In the genomic region with DNA sequence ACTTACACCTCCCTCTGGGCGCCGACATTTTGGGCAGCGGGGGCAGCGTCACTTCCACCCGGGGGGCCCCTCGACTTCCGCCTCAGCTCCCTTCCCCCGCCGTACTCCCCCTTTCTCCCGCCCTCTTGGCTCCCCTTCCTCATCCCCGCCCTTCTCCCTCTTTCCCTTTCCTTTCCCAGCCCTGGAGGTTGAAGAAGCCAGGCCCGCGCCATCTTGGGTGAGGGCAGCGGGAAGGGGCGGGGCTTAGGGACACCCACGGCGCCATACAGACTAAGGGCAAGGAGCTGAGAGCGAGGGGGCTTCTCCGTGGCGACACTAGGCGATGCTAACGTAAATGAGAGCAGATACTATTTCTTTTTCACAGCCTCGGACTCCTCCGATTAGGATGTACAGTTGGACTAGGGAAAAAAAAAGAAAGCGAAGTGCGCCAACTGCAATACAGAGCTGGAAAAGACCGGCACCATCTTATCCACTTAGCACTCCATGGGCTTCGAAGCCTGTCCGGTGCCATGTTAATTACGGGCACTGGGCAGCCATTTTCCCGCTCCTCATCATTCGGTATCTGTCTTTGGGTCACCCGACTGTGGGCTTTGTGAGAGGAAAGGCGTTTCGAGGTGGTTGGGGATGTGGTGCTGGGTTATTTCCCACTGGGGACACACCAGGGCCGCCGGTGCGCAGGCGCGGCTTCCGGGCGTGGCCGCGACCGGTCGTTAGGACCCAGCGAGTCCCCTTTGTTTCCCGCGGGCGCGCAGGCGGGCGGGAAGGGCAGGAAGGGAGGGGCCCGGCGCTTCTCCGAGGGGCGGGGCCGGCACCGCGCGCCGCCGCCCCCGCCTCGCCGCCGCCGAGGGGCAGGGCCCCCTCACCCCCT, we compare ENCODE assay signal across 1 cellular context.
TF ChIP-seq lines count a peak whose summit lies in the region.

A gene with protein sequence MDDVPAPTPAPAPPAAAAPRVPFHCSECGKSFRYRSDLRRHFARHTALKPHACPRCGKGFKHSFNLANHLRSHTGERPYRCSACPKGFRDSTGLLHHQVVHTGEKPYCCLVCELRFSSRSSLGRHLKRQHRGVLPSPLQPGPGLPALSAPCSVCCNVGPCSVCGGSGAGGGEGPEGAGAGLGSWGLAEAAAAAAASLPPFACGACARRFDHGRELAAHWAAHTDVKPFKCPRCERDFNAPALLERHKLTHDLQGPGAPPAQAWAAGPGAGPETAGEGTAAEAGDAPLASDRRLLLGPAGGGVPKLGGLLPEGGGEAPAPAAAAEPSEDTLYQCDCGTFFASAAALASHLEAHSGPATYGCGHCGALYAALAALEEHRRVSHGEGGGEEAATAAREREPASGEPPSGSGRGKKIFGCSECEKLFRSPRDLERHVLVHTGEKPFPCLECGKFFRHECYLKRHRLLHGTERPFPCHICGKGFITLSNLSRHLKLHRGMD (minus strand): TSS at position 50 of the 868 bp plus-strand sequence. CDS start 1,652 bp downstream, outside the sequence.
A gene with protein sequence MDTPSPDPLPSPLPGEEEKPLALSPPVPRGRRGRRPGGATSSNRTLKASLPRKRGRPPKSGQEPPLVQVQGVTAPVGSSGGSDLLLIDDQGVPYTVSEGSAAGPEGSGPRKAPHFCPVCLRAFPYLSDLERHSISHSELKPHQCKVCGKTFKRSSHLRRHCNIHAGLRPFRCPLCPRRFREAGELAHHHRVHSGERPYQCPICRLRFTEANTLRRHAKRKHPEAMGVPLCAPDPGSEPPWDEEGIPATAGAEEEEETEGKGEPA (plus strand): TSS at position 821 of the 868 bp plus-strand sequence. CDS start 1,825 bp downstream, outside the sequence.

TF ChIP-seq in K562, 482 proteins besides CTCF, POLR2A, EP300 and RAD21 (continued from another document and continues in another):
- TF ChIP-seq ELF1 (tag; IDR thresholded peaks at IDR 0.05) (peak; percentile 90), RHOXF2B (CRISPR knock-in tag; conservative IDR thresholded peaks at IDR 0.05) (no peak), CEBPB (tag; IDR thresholded peaks at IDR 0.05) (no peak), PHB2 (IDR thresholded peaks at IDR 0.05; ENCODE audit: low read depth) (no peak), NR2F6 (CRISPR knock-in tag; IDR thresholded peaks at IDR 0.05) (no peak), KDM2B (CRISPR knock-in tag; IDR thresholded peaks at IDR 0.05) (no peak), HDAC2 (IDR thresholded peaks at IDR 0.05) (no peak), ZNF79 (CRISPR knock-in tag; IDR thresholded peaks at IDR 0.05; ENCODE audit: low read depth) (no peak), FOXA1 (IDR thresholded peaks at IDR 0.05; ENCODE audit: borderline replicate concordance) (no peak), ZNF184 (CRISPR knock-in tag; IDR thresholded peaks at IDR 0.05) (no peak), MEIS2 (IDR thresholded peaks at IDR 0.05; ENCODE audit: partially characterized antibody) (peak; percentile 18), ZNF586 (CRISPR knock-in tag; conservative IDR thresholded peaks at IDR 0.05) (no peak), ELF2 (CRISPR knock-in tag; IDR thresholded peaks at IDR 0.05) (no peak), PTBP1 (IDR thresholded peaks at IDR 0.05; ENCODE audit: low read depth, low read length) (no peak), KDM5B (IDR thresholded peaks at IDR 0.05; ENCODE audit: insufficient replicate concordance, low read depth, low read length) (peak; percentile 4), KLF1 (tag; IDR thresholded peaks at IDR 0.05) (peak; percentile 95), TAF1 (IDR thresholded peaks at IDR 0.05; ENCODE audit: control insufficient read depth, extremely low read depth, insufficient read depth, low read length, severe bottlenecking) (peak; percentile 38), BMI1 (IDR thresholded peaks at IDR 0.05; ENCODE audit: low read length) (no peak), ZNF830 (CRISPR knock-in tag; IDR thresholded peaks at IDR 0.05) (peak; percentile 65; the same call in 1 of the 2 replicates), PPARD (CRISPR knock-in tag; IDR thresholded peaks at IDR 0.05) (no peak), CXXC5 (CRISPR knock-in tag; IDR thresholded peaks at IDR 0.05) (peak; percentile 90), DIDO1 (tag; IDR thresholded peaks at IDR 0.05; ENCODE audit: low read depth) (peak; percentile 95), KAT2B (IDR thresholded peaks at IDR 0.05; ENCODE audit: low read depth, low read length) (no peak), FUS (optimal IDR thresholded peaks at IDR 0.05; ENCODE audit: low read depth, low read length) (no peak), ZNF436 (CRISPR knock-in tag; IDR thresholded peaks at IDR 0.05) (no peak), HMG20B (CRISPR knock-in tag; IDR thresholded peaks at IDR 0.05) (no peak), GATA2 (CRISPR knock-in tag; IDR thresholded peaks at IDR 0.05) (no peak), NFE2L1 (tag; IDR thresholded peaks at IDR 0.05; ENCODE audit: borderline replicate concordance, low read depth) (no peak), YBX1 (IDR thresholded peaks at IDR 0.05) (no peak), RBM39 (optimal IDR thresholded peaks at IDR 0.05; ENCODE audit: low read depth, low read length) (no peak), ZNF584 (CRISPR knock-in tag; IDR thresholded peaks at IDR 0.05; ENCODE audit: low read depth) (peak; percentile 97), ZNF224 (CRISPR knock-in tag; IDR thresholded peaks at IDR 0.05) (no peak), ZNF785 (CRISPR knock-in tag; IDR thresholded peaks at IDR 0.05) (no peak), SPI1 (IDR thresholded peaks at IDR 0.05; ENCODE audit: borderline replicate concordance, low read depth, low read length) (peak; percentile 70; the same call in 1 of the 2 replicates), SMARCA5 (IDR thresholded peaks at IDR 0.05) (no peak), KDM1A (IDR thresholded peaks at IDR 0.05) (no peak), KLF16 (IDR thresholded peaks at IDR 0.05) (no peak), TFAM (CRISPR knock-in tag; conservative IDR thresholded peaks at IDR 0.05) (no peak)
- TF ChIP-seq, protein P1, sequence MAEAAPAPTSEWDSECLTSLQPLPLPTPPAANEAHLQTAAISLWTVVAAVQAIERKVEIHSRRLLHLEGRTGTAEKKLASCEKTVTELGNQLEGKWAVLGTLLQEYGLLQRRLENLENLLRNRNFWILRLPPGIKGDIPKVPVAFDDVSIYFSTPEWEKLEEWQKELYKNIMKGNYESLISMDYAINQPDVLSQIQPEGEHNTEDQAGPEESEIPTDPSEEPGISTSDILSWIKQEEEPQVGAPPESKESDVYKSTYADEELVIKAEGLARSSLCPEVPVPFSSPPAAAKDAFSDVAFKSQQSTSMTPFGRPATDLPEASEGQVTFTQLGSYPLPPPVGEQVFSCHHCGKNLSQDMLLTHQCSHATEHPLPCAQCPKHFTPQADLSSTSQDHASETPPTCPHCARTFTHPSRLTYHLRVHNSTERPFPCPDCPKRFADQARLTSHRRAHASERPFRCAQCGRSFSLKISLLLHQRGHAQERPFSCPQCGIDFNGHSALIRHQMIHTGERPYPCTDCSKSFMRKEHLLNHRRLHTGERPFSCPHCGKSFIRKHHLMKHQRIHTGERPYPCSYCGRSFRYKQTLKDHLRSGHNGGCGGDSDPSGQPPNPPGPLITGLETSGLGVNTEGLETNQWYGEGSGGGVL (CRISPR knock-in tag; IDR thresholded peaks at IDR 0.05): no peak
- TF ChIP-seq, protein P2, sequence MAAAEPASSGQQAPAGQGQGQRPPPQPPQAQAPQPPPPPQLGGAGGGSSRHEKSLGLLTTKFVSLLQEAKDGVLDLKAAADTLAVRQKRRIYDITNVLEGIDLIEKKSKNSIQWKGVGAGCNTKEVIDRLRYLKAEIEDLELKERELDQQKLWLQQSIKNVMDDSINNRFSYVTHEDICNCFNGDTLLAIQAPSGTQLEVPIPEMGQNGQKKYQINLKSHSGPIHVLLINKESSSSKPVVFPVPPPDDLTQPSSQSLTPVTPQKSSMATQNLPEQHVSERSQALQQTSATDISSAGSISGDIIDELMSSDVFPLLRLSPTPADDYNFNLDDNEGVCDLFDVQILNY (CRISPR knock-in tag; IDR thresholded peaks at IDR 0.05): no peak
- TF ChIP-seq, protein P3, sequence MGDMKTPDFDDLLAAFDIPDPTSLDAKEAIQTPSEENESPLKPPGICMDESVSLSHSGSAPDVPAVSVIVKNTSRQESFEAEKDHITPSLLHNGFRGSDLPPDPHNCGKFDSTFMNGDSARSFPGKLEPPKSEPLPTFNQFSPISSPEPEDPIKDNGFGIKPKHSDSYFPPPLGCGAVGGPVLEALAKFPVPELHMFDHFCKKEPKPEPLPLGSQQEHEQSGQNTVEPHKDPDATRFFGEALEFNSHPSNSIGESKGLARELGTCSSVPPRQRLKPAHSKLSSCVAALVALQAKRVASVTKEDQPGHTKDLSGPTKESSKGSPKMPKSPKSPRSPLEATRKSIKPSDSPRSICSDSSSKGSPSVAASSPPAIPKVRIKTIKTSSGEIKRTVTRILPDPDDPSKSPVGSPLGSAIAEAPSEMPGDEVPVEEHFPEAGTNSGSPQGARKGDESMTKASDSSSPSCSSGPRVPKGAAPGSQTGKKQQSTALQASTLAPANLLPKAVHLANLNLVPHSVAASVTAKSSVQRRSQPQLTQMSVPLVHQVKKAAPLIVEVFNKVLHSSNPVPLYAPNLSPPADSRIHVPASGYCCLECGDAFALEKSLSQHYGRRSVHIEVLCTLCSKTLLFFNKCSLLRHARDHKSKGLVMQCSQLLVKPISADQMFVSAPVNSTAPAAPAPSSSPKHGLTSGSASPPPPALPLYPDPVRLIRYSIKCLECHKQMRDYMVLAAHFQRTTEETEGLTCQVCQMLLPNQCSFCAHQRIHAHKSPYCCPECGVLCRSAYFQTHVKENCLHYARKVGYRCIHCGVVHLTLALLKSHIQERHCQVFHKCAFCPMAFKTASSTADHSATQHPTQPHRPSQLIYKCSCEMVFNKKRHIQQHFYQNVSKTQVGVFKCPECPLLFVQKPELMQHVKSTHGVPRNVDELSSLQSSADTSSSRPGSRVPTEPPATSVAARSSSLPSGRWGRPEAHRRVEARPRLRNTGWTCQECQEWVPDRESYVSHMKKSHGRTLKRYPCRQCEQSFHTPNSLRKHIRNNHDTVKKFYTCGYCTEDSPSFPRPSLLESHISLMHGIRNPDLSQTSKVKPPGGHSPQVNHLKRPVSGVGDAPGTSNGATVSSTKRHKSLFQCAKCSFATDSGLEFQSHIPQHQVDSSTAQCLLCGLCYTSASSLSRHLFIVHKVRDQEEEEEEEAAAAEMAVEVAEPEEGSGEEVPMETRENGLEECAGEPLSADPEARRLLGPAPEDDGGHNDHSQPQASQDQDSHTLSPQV (IDR thresholded peaks at IDR 0.05): no peak
- TF ChIP-seq, protein P4, sequence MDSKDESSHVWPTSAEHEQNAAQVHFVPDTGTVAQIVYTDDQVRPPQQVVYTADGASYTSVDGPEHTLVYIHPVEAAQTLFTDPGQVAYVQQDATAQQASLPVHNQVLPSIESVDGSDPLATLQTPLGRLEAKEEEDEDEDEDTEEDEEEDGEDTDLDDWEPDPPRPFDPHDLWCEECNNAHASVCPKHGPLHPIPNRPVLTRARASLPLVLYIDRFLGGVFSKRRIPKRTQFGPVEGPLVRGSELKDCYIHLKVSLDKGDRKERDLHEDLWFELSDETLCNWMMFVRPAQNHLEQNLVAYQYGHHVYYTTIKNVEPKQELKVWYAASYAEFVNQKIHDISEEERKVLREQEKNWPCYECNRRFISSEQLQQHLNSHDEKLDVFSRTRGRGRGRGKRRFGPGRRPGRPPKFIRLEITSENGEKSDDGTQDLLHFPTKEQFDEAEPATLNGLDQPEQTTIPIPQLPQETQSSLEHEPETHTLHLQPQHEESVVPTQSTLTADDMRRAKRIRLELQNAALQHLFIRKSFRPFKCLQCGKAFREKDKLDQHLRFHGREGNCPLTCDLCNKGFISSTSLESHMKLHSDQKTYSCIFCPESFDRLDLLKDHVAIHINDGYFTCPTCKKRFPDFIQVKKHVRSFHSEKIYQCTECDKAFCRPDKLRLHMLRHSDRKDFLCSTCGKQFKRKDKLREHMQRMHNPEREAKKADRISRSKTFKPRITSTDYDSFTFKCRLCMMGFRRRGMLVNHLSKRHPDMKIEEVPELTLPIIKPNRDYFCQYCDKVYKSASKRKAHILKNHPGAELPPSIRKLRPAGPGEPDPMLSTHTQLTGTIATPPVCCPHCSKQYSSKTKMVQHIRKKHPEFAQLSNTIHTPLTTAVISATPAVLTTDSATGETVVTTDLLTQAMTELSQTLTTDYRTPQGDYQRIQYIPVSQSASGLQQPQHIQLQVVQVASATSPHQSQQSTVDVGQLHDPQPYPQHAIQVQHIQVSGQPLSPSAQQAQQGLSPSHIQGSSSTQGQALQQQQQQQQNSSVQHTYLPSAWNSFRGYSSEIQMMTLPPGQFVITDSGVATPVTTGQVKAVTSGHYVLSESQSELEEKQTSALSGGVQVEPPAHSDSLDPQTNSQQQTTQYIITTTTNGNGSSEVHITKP (IDR thresholded peaks at IDR 0.05; ENCODE audit: partially characterized antibody): peak; percentile 81
- TF ChIP-seq, protein P5, sequence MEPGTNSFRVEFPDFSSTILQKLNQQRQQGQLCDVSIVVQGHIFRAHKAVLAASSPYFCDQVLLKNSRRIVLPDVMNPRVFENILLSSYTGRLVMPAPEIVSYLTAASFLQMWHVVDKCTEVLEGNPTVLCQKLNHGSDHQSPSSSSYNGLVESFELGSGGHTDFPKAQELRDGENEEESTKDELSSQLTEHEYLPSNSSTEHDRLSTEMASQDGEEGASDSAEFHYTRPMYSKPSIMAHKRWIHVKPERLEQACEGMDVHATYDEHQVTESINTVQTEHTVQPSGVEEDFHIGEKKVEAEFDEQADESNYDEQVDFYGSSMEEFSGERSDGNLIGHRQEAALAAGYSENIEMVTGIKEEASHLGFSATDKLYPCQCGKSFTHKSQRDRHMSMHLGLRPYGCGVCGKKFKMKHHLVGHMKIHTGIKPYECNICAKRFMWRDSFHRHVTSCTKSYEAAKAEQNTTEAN (CRISPR knock-in tag; IDR thresholded peaks at IDR 0.05): no peak
- TF ChIP-seq, protein P6, sequence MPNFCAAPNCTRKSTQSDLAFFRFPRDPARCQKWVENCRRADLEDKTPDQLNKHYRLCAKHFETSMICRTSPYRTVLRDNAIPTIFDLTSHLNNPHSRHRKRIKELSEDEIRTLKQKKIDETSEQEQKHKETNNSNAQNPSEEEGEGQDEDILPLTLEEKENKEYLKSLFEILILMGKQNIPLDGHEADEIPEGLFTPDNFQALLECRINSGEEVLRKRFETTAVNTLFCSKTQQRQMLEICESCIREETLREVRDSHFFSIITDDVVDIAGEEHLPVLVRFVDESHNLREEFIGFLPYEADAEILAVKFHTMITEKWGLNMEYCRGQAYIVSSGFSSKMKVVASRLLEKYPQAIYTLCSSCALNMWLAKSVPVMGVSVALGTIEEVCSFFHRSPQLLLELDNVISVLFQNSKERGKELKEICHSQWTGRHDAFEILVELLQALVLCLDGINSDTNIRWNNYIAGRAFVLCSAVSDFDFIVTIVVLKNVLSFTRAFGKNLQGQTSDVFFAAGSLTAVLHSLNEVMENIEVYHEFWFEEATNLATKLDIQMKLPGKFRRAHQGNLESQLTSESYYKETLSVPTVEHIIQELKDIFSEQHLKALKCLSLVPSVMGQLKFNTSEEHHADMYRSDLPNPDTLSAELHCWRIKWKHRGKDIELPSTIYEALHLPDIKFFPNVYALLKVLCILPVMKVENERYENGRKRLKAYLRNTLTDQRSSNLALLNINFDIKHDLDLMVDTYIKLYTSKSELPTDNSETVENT (CRISPR knock-in tag; IDR thresholded peaks at IDR 0.05): no peak
- TF ChIP-seq, protein P7, sequence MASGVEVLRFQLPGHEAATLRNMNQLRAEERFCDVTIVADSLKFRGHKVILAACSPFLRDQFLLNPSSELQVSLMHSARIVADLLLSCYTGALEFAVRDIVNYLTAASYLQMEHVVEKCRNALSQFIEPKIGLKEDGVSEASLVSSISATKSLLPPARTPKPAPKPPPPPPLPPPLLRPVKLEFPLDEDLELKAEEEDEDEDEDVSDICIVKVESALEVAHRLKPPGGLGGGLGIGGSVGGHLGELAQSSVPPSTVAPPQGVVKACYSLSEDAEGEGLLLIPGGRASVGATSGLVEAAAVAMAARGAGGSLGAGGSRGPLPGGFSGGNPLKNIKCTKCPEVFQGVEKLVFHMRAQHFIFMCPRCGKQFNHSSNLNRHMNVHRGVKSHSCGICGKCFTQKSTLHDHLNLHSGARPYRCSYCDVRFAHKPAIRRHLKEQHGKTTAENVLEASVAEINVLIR (CRISPR knock-in tag; IDR thresholded peaks at IDR 0.05): peak; percentile 77
